In genomic region chr3:60772584-60772983, GRCh38 we compare ENCODE assay signal across 24 cellular contexts.
"Had no signal": no experiment of that assay in that cellular context is flagged by ENCODE, and none has a peak within 500 bp of the region (broad histone marks: within the 10 kb centered on the region; RNA-seq: fewer than 3 reads in every experiment).

No MANE protein-coding gene starts in this region.

- H3K4me1 Mint-ChIP-seq: activated B cell treated with CpG ODN at 0.5 μM for 24 hours; activated CD8-positive, alpha-beta memory T cell treated with anti-CD3 and anti-CD28 coated beads, Interleukin-2, amount 10 ng/mL, durations not matched to agents 7 days and 5 days; central memory CD8-positive, alpha-beta T cell; nephron had no signal

- H3K27ac ChIP-seq: epithelial cell of prostate, esophagus squamous epithelium, heart right ventricle, left ventricle myocardium inferior, tibial nerve had no signal

- ATAC-seq: activated CD8-positive, alpha-beta memory T cell treated with anti-CD3 and anti-CD28 coated beads, Interleukin-2, amount 10 ng/mL, durations not matched to agents 7 days and 5 days; activated CD8-positive, alpha-beta T cell treated with anti-CD3 and anti-CD28 coated beads, Interleukin-2, amount 10 ng/mL, durations not matched to agents 7 days and 5 days; heart right ventricle; right cardiac atrium had no signal

- H3K9me3 Mint-ChIP-seq: activated B cell treated with CpG ODN at 0.5 μM for 24 hours had no signal

- H3K27me3 ChIP-seq: heart right ventricle, tibial nerve had no signal

- H3K27ac Mint-ChIP-seq: activated B cell treated with CpG ODN at 0.5 μM for 24 hours; activated CD8-positive, alpha-beta memory T cell treated with anti-CD3 and anti-CD28 coated beads, Interleukin-2, amount 10 ng/mL, durations not matched to agents 7 days and 5 days; activated CD8-positive, alpha-beta T cell treated with anti-CD3 and anti-CD28 coated beads, Interleukin-2, amount 10 ng/mL, durations not matched to agents 7 days and 5 days; activated naive CD8-positive, alpha-beta T cell; activated T-helper 2 cell treated with anti-CD3 and anti-CD28 coated beads, Interferon-gamma antibody, Interleukin-2, Interleukin-4, amounts not matched to agents 10 μg/mL and 5 μg/mL and 100 μg/mL, durations not matched to agents 14 hours and 24 hours and 36 hours; nephron had no signal

- H3K4me1 ChIP-seq: heart right ventricle, left ventricle myocardium inferior, tibial nerve had no signal

- DNase-seq: activated B cell treated with CpG ODN at 0.5 μM for 24 hours; activated CD8-positive, alpha-beta memory T cell treated with anti-CD3 and anti-CD28 coated beads, Interleukin-2, amount 10 ng/mL, durations not matched to agents 7 days and 5 days; activated CD8-positive, alpha-beta T cell treated with anti-CD3 and anti-CD28 coated beads, Interleukin-2, amount 10 ng/mL, durations not matched to agents 7 days and 5 days; activated naive CD4-positive, alpha-beta T cell; activated T-cell treated with anti-CD3 and anti-CD28 coated beads, Interleukin-2, amount 50 U/mL, for 48 hours; anterior cingulate cortex; dermis blood vessel endothelial cell; effector CD4-positive, alpha-beta T cell; esophagus squamous epithelium; foreskin melanocyte; heart right ventricle; islet precursor cell; left ventricle myocardium inferior; posterior cingulate gyrus; right cardiac atrium; stimulated activated naive CD4-positive, alpha-beta T cell treated with Interleukin-2 at 50 U/mL for 16 hours; T-helper 2 cell had no signal

- H3K27me3 Mint-ChIP-seq: activated B cell treated with CpG ODN at 0.5 μM for 24 hours; activated CD8-positive, alpha-beta memory T cell treated with anti-CD3 and anti-CD28 coated beads, Interleukin-2, amount 10 ng/mL, durations not matched to agents 7 days and 5 days; activated naive CD8-positive, alpha-beta T cell; central memory CD8-positive, alpha-beta T cell had no signal

- H3K4me3 ChIP-seq: esophagus squamous epithelium, heart right ventricle, left ventricle myocardium inferior, lung, tibial nerve had no signal

- H3K4me3 Mint-ChIP-seq: activated B cell treated with CpG ODN at 0.5 μM for 24 hours; activated CD8-positive, alpha-beta memory T cell treated with anti-CD3 and anti-CD28 coated beads, Interleukin-2, amount 10 ng/mL, durations not matched to agents 7 days and 5 days; activated CD8-positive, alpha-beta T cell treated with anti-CD3 and anti-CD28 coated beads, Interleukin-2, amount 10 ng/mL, durations not matched to agents 7 days and 5 days; activated naive CD8-positive, alpha-beta T cell; central memory CD8-positive, alpha-beta T cell; nephron had no signal

- H3K36me3 Mint-ChIP-seq: activated CD8-positive, alpha-beta memory T cell treated with anti-CD3 and anti-CD28 coated beads, Interleukin-2, amount 10 ng/mL, durations not matched to agents 7 days and 5 days had no signal

- H3K36me3 ChIP-seq: esophagus squamous epithelium, heart right ventricle, left ventricle myocardium inferior, tibial nerve had no signal
